ENCODE assay signal across 2 cellular contexts in the genomic region with DNA sequence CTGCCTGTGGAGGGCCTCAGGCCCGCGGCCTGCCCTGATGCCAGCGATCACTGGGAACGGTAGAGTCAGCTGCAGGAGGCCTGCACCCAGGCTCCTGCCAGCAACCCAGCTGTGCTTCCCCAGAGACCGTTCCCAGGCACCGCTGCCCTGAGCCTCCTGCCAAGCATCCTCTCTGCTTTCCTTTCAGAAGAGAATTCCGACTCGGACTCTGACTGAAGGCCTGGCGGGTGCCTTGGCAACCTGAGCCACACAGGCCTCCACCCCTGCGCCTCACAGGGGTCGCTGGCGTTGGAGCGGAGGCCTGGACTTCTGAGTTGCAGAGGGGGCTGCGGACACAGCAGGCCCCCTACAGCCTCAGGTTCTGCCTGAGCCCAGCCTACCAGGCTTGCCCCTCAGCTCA.
A peak's percentile ranks its signal among the peaks of the same experiment; 100 is the strongest.
TF ChIP-seq lines count a peak whose summit lies in the region.

No MANE protein-coding gene starts in this region.

TF ChIP-seq in HepG2, 621 proteins besides CTCF, POLR2A, EP300 and RAD21 (continues in another document):
- TF ChIP-seq ZNF629 (CRISPR knock-in tag; conservative IDR thresholded peaks at IDR 0.05) (no peak), NKX3-1 (CRISPR knock-in tag; IDR thresholded peaks at IDR 0.05) (no peak), AGO2 (optimal IDR thresholded peaks at IDR 0.05; ENCODE audit: low read depth, low read length) (peak; percentile 78), CENPX (CRISPR knock-in tag; IDR thresholded peaks at IDR 0.05) (no peak), RBFOX2 (IDR thresholded peaks at IDR 0.05; ENCODE audit: low read depth, low read length) (peak; percentile 31; the same call in 1 of the 2 replicates), RFX1 (IDR thresholded peaks at IDR 0.05) (no peak), DNMT3B (CRISPR knock-in tag; conservative IDR thresholded peaks at IDR 0.05) (no peak), CC2D1A (CRISPR knock-in tag; IDR thresholded peaks at IDR 0.05) (no peak), RFXAP (CRISPR knock-in tag; IDR thresholded peaks at IDR 0.05; ENCODE audit: borderline replicate concordance) (no peak), ZC3H13 (CRISPR knock-in tag; IDR thresholded peaks at IDR 0.05) (no peak)
- TF ChIP-seq, protein P1, sequence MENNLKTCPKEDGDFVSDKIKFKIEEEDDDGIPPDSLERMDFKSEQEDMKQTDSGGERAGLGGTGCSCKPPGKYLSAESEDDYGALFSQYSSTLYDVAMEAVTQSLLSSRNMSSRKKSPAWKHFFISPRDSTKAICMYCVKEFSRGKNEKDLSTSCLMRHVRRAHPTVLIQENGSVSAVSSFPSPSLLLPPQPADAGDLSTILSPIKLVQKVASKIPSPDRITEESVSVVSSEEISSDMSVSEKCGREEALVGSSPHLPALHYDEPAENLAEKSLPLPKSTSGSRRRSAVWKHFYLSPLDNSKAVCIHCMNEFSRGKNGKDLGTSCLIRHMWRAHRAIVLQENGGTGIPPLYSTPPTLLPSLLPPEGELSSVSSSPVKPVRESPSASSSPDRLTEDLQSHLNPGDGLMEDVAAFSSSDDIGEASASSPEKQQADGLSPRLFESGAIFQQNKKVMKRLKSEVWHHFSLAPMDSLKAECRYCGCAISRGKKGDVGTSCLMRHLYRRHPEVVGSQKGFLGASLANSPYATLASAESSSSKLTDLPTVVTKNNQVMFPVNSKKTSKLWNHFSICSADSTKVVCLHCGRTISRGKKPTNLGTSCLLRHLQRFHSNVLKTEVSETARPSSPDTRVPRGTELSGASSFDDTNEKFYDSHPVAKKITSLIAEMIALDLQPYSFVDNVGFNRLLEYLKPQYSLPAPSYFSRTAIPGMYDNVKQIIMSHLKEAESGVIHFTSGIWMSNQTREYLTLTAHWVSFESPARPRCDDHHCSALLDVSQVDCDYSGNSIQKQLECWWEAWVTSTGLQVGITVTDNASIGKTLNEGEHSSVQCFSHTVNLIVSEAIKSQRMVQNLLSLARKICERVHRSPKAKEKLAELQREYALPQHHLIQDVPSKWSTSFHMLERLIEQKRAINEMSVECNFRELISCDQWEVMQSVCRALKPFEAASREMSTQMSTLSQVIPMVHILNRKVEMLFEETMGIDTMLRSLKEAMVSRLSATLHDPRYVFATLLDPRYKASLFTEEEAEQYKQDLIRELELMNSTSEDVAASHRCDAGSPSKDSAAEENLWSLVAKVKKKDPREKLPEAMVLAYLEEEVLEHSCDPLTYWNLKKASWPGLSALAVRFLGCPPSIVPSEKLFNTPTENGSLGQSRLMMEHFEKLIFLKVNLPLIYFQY (CRISPR knock-in tag; IDR thresholded peaks at IDR 0.05; ENCODE audit: borderline replicate concordance), result no peak
- TF ChIP-seq, protein P2, sequence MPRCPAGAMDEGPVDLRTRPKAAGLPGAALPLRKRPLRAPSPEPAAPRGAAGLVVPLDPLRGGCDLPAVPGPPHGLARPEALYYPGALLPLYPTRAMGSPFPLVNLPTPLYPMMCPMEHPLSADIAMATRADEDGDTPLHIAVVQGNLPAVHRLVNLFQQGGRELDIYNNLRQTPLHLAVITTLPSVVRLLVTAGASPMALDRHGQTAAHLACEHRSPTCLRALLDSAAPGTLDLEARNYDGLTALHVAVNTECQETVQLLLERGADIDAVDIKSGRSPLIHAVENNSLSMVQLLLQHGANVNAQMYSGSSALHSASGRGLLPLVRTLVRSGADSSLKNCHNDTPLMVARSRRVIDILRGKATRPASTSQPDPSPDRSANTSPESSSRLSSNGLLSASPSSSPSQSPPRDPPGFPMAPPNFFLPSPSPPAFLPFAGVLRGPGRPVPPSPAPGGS (CRISPR knock-in tag; IDR thresholded peaks at IDR 0.05), result 0 out of 2 replicates have a peak, but pooled peaks have one; percentile 19
- TF ChIP-seq, protein P3, sequence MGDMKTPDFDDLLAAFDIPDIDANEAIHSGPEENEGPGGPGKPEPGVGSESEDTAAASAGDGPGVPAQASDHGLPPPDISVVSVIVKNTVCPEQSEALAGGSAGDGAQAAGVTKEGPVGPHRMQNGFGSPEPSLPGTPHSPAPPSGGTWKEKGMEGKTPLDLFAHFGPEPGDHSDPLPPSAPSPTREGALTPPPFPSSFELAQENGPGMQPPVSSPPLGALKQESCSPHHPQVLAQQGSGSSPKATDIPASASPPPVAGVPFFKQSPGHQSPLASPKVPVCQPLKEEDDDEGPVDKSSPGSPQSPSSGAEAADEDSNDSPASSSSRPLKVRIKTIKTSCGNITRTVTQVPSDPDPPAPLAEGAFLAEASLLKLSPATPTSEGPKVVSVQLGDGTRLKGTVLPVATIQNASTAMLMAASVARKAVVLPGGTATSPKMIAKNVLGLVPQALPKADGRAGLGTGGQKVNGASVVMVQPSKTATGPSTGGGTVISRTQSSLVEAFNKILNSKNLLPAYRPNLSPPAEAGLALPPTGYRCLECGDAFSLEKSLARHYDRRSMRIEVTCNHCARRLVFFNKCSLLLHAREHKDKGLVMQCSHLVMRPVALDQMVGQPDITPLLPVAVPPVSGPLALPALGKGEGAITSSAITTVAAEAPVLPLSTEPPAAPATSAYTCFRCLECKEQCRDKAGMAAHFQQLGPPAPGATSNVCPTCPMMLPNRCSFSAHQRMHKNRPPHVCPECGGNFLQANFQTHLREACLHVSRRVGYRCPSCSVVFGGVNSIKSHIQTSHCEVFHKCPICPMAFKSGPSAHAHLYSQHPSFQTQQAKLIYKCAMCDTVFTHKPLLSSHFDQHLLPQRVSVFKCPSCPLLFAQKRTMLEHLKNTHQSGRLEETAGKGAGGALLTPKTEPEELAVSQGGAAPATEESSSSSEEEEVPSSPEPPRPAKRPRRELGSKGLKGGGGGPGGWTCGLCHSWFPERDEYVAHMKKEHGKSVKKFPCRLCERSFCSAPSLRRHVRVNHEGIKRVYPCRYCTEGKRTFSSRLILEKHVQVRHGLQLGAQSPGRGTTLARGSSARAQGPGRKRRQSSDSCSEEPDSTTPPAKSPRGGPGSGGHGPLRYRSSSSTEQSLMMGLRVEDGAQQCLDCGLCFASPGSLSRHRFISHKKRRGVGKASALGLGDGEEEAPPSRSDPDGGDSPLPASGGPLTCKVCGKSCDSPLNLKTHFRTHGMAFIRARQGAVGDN (CRISPR knock-in tag; IDR thresholded peaks at IDR 0.05), result peak; percentile 10; the same call in 1 of the 2 replicates

TF ChIP-seq in SK-N-SH treated with all-trans-retinoic acid at 6 μM for 48 hours, 23 proteins besides CTCF, POLR2A, EP300 and RAD21:
- TF ChIP-seq ZNF565 (CRISPR knock-in tag; conservative IDR thresholded peaks at IDR 0.05; ENCODE audit: low read depth), result no peak
- no peak for TF ChIP-seq SNAI2 (CRISPR knock-in tag; IDR thresholded peaks at IDR 0.05)
- TF ChIP-seq CSDC2 (CRISPR knock-in tag; IDR thresholded peaks at IDR 0.05), result no peak
- TF ChIP-seq ESRRG (CRISPR knock-in tag; IDR thresholded peaks at IDR 0.05), result no peak
- TF ChIP-seq RARB (CRISPR knock-in tag; IDR thresholded peaks at IDR 0.05), result no peak
- TF ChIP-seq ISL1 (CRISPR knock-in tag; IDR thresholded peaks at IDR 0.05), result no peak
- TF ChIP-seq, protein P4, sequence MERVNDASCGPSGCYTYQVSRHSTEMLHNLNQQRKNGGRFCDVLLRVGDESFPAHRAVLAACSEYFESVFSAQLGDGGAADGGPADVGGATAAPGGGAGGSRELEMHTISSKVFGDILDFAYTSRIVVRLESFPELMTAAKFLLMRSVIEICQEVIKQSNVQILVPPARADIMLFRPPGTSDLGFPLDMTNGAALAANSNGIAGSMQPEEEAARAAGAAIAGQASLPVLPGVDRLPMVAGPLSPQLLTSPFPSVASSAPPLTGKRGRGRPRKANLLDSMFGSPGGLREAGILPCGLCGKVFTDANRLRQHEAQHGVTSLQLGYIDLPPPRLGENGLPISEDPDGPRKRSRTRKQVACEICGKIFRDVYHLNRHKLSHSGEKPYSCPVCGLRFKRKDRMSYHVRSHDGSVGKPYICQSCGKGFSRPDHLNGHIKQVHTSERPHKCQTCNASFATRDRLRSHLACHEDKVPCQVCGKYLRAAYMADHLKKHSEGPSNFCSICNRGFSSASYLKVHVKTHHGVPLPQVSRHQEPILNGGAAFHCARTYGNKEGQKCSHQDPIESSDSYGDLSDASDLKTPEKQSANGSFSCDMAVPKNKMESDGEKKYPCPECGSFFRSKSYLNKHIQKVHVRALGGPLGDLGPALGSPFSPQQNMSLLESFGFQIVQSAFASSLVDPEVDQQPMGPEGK (CRISPR knock-in tag; IDR thresholded peaks at IDR 0.05; ENCODE audit: borderline replicate concordance), result no peak
- TF ChIP-seq, protein P5, sequence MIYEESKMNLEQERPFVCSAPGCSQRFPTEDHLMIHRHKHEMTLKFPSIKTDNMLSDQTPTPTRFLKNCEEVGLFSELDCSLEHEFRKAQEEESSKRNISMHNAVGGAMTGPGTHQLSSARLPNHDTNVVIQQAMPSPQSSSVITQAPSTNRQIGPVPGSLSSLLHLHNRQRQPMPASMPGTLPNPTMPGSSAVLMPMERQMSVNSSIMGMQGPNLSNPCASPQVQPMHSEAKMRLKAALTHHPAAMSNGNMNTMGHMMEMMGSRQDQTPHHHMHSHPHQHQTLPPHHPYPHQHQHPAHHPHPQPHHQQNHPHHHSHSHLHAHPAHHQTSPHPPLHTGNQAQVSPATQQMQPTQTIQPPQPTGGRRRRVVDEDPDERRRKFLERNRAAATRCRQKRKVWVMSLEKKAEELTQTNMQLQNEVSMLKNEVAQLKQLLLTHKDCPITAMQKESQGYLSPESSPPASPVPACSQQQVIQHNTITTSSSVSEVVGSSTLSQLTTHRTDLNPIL (CRISPR knock-in tag; IDR thresholded peaks at IDR 0.05; ENCODE audit: low read depth), result no peak
- TF ChIP-seq ZFP3 (CRISPR knock-in tag; IDR thresholded peaks at IDR 0.05), result no peak
- no peak for TF ChIP-seq ARNTL (CRISPR knock-in tag; IDR thresholded peaks at IDR 0.05; ENCODE audit: borderline replicate concordance, low read depth)
TF ChIP-seq in SK-N-SH treated with all-trans-retinoic acid at 6 μM for 48 hours: peak in this region for 0.
